In the genomic region with DNA sequence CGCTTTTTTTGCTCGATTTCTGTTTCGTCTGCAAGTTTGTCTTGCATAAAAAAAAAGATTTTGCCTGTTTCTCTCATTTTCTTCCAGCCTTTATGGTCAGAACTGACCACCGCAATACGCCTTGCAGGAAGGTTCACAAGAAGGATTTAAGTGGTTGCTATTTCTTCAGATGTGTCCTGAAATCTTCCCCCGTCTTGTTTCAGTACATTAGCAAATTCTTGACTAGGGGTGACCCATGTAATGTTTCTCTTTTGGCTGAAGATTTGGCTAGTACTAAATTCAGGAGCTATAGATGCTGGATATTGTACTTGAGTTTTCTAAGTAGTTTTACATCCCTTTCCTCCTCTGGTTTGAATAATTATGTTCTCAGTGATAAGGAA, we compare ENCODE assay signal across 8 cellular contexts. TPM values are rescaled to one million over a fixed set of nuclear protein-coding genes. Genes with fewer than 3 reads are reported as not detected.
A peak's percentile ranks its signal among the peaks of the same experiment; 100 is the strongest.
DNase-seq lines count a peak whose midpoint lies in the region; ATAC-seq and TF ChIP-seq lines count a peak whose summit lies in the region.

No MANE protein-coding gene starts in this region.

- H3K9me3 Mint-ChIP-seq in activated naive CD4-positive, alpha-beta T cell treated with anti-CD3 and anti-CD28 coated beads for 36 hours, result no peaks in the 10 kb centered on the region
- no peaks in the 10 kb centered on the region for H3K9me3 Mint-ChIP-seq in type B pancreatic cell

- CTCF ChIA-PET in activated naive CD4-positive, alpha-beta T cell treated with anti-CD3 and anti-CD28 coated beads for 36 hours (lab: Charles Lee), result interaction anchor here (0.7 to 4.2 kb wide), 4 partner anchors 27 to 265 kb away, joined by 4 to 31 read pairs (median 8); no protein-coding TSS in a partner anchor
- CTCF ChIA-PET in HEK293T (lab: Yijun Ruan, JAX), result interaction anchor here (0.6 to 0.7 kb wide), 2 partner anchors 171 to 254 kb away, joined by 3 read pairs; no protein-coding TSS in a partner anchor

- H3K4me3 ChIP-seq in astrocyte of the spinal cord (ENCODE audit: low read depth, low read length) (peak overlapping the region; percentile 76), right lobe of liver (peak overlapping the region; percentile 65 to 73 (median 70))

- DNase-seq in activated naive CD4-positive, alpha-beta T cell treated with anti-CD3 and anti-CD28 coated beads for 36 hours, result no peak
- DNase-seq in activated naive CD4-positive, alpha-beta T cell treated with Interleukin-2 at 50 U/mL for 16 hours, result no peak
- DNase-seq in astrocyte of the spinal cord (ENCODE audit: low read depth, low spot score) (peak; percentile 59), right lobe of liver (no peak), type B pancreatic cell (ENCODE audit: extremely low spot score, unreplicated experiment) (no peak), NCI-H82 treated with DMSO at 0.1 percent for 48 hours (lab: John Stamatoyannopoulos, UW; ENCODE audit: unreplicated experiment) (no peak), HEK293T (ENCODE audit: extremely low spot score) (no peak)

- H3K27ac ChIP-seq in right lobe of liver, result peak overlapping the region; percentile 48 to 95 (median 77)

- TF ChIP-seq CTCF in astrocyte of the spinal cord (IDR thresholded peaks at IDR 0.05; ENCODE audit: low read depth, low read length), result no peak
- TF ChIP-seq CTCF in right lobe of liver (IDR thresholded peaks at IDR 0.05), result no peak
- no peak for TF ChIP-seq CTCF in type B pancreatic cell (conservative IDR thresholded peaks at IDR 0.05)

- H3K9me3 ChIP-seq in right lobe of liver, result no peaks in the 10 kb centered on the region

- in situ Hi-C loops in astrocyte of the spinal cord (cut with HindIII; ENCODE audit: low sequenced_read_pairs), result no loop called here

- POLR2A ChIA-PET in HEK293T (lab: Yijun Ruan, JAX), result no interaction called here

- no peak for TF ChIP-seq POLR2A in right lobe of liver (IDR thresholded peaks at IDR 0.05)

- no peaks in the 10 kb centered on the region for H3K36me3 ChIP-seq in right lobe of liver

- 19% methylated on average over 6 of the region's 6 CpGs for WGBS in right lobe of liver (ENCODE audit: insufficient coverage, low coverage, low lambda C conversion rate, missing lambda C conversion rate)

- H3K27me3 Mint-ChIP-seq in activated naive CD4-positive, alpha-beta T cell treated with anti-CD3 and anti-CD28 coated beads for 36 hours (ENCODE audit: low read depth), result peaks cover 6% of the 10 kb centered on the region
- peaks cover 5% of the 10 kb centered on the region for H3K27me3 Mint-ChIP-seq in type B pancreatic cell

- peaks cover 38% of the 10 kb centered on the region for H3K4me1 Mint-ChIP-seq in activated naive CD4-positive, alpha-beta T cell treated with anti-CD3 and anti-CD28 coated beads for 36 hours (ENCODE audit: low read depth)
- peaks cover 52% of the 10 kb centered on the region for H3K4me1 Mint-ChIP-seq in type B pancreatic cell (ENCODE audit: unreplicated experiment)

- H3K4me1 ChIP-seq in right lobe of liver, result peaks cover 0 to 18% (median 5%) of the 10 kb centered on the region in 4 donors

- ATAC-seq in right lobe of liver (no peak), GM21717 (IDR thresholded peaks at IDR 0.05; ENCODE audit: unreplicated experiment) (no peak)

- H3K4me3 Mint-ChIP-seq in activated naive CD4-positive, alpha-beta T cell treated with anti-CD3 and anti-CD28 coated beads for 36 hours, result peak overlapping the region; percentile 84
- peak overlapping the region; percentile 96 for H3K4me3 Mint-ChIP-seq in type B pancreatic cell

- H3K27me3 ChIP-seq in right lobe of liver, result no peaks in the 10 kb centered on the region

- intact Hi-C loops in activated naive CD4-positive, alpha-beta T cell treated with anti-CD3 and anti-CD28 coated beads for 36 hours (cut with micrococcal nuclease), result loop anchor here (2.0 to 10.0 kb wide), 6 partner anchors 53 to 1234 kb away; a partner anchor contains a TSS
- intact Hi-C loops in right lobe of liver (cut with DNase I), result loop anchor here in 1 of 2 donors (10.0 kb wide), 1 partner anchor 267 kb away; no protein-coding TSS in a partner anchor

- H3K36me3 Mint-ChIP-seq in activated naive CD4-positive, alpha-beta T cell treated with anti-CD3 and anti-CD28 coated beads for 36 hours (ENCODE audit: low read depth), result peaks cover 4% of the 10 kb centered on the region
- H3K36me3 Mint-ChIP-seq in type B pancreatic cell, result peaks cover 4% of the 10 kb centered on the region

- no peak overlapping the region for H3K27ac Mint-ChIP-seq in activated naive CD4-positive, alpha-beta T cell treated with anti-CD3 and anti-CD28 coated beads for 36 hours
- H3K27ac Mint-ChIP-seq in type B pancreatic cell, result peak overlapping the region; percentile 95

TF ChIP-seq in HEK293T, 16 proteins besides CTCF, POLR2A, EP300 and RAD21:
- no peak for TF ChIP-seq CTBP1 (IDR thresholded peaks at IDR 0.05; ENCODE audit: borderline replicate concordance)
- no peak for TF ChIP-seq ARNT (IDR thresholded peaks at IDR 0.05)
- TF ChIP-seq SUZ12 (IDR thresholded peaks at IDR 0.05), result no peak
- TF ChIP-seq, protein P1, sequence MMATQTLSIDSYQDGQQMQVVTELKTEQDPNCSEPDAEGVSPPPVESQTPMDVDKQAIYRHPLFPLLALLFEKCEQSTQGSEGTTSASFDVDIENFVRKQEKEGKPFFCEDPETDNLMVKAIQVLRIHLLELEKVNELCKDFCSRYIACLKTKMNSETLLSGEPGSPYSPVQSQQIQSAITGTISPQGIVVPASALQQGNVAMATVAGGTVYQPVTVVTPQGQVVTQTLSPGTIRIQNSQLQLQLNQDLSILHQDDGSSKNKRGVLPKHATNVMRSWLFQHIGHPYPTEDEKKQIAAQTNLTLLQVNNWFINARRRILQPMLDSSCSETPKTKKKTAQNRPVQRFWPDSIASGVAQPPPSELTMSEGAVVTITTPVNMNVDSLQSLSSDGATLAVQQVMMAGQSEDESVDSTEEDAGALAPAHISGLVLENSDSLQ (IDR thresholded peaks at IDR 0.05), result no peak; the same call in 1 of the 2 replicates
- no peak for TF ChIP-seq FOXA1 (IDR thresholded peaks at IDR 0.05)
- TF ChIP-seq FOXM1 (IDR thresholded peaks at IDR 0.05; ENCODE audit: borderline replicate concordance), result no peak
- TF ChIP-seq TARDBP (IDR thresholded peaks at IDR 0.05), result no peak
- no peak for TF ChIP-seq ELF4 (IDR thresholded peaks at IDR 0.05)
- no peak for TF ChIP-seq NFRKB (IDR thresholded peaks at IDR 0.05)
- TF ChIP-seq LEF1 (IDR thresholded peaks at IDR 0.05; ENCODE audit: borderline replicate concordance), result no peak
- no peak for TF ChIP-seq BHLHE40 (IDR thresholded peaks at IDR 0.05; ENCODE audit: borderline replicate concordance)
- TF ChIP-seq HDGF (IDR thresholded peaks at IDR 0.05; ENCODE audit: borderline replicate concordance), result no peak
- TF ChIP-seq L3MBTL2 (conservative IDR thresholded peaks at IDR 0.05), result no peak
- no peak for TF ChIP-seq FOXK2 (IDR thresholded peaks at IDR 0.05)
- no peak for TF ChIP-seq SP1 (IDR thresholded peaks at IDR 0.05)
- no peak for TF ChIP-seq ZNF384 (IDR thresholded peaks at IDR 0.05)
TF ChIP-seq in HEK293T: peak in this region for 0.

RNA-seq across cellular contexts. Expression of a gene that starts 2.5 kb away (rescaled TPM):
- 1 to 10 TPM; 6.5 to 7.2 TPM for total RNA-seq in activated naive CD4-positive, alpha-beta T cell treated with anti-CD3 and anti-CD28 coated beads for 36 hours
- total RNA-seq in right lobe of liver, result 10 to 100 TPM in 5 of 6 experiments, 1 to 10 TPM in 1; 8.6 to 19.3 (median 17.0) TPM
- total RNA-seq in type B pancreatic cell (ENCODE audit: low replicate concordance), result 28.5 and 29.3 TPM in 2 replicates
